ENCODE assay signal across 15 cellular contexts in genomic region chr2:239498981-239499633, GRCh38.
A peak's percentile ranks its signal among the peaks of the same experiment; 100 is the strongest.
DNase-seq lines count a peak whose midpoint lies in the region; ATAC-seq and TF ChIP-seq lines count a peak whose summit lies in the region.
"Had no signal": no experiment of that assay in that cellular context is flagged by ENCODE, and none has a peak within 500 bp of the region (broad histone marks: within the 10 kb centered on the region; RNA-seq: fewer than 3 reads in every experiment).

No MANE protein-coding gene starts in this region.

- H3K4me3 ChIP-seq in tibial artery = no peak overlapping the region
- H3K4me3 ChIP-seq: upper lobe of right lung had no signal

- peaks cover 0 to 21% of the 10 kb centered on the region in 2 donors for H3K27me3 ChIP-seq in tibial artery
- H3K27me3 ChIP-seq: upper lobe of right lung had no signal

- H3K4me1 ChIP-seq in tibial artery = peaks cover 0 to 12% (median 7%) of the 10 kb centered on the region in 4 donors

- POLR2A ChIA-PET in GM10248 (lab: Yijun Ruan, JAX) = no interaction called here

- CTCF ChIA-PET in GM10248 (lab: Yijun Ruan, JAX) = no interaction called here

- no peak overlapping the region for H3K27ac ChIP-seq in tibial artery
- H3K27ac ChIP-seq: upper lobe of right lung had no signal

- intact Hi-C loops in tibial artery (cut with DNase I; ENCODE audit: low total_unique reads) = no loop called here

- no peaks in the 10 kb centered on the region for H3K9me3 ChIP-seq in tibial artery
- H3K9me3 ChIP-seq: upper lobe of right lung had no signal

- DNase-seq in NCI-H2029 treated with DMSO at 0.1 percent for 48 hours (lab: John Stamatoyannopoulos, UW) (peak; percentile 11), fibroblast of peridontal ligament (ENCODE audit: extremely low read depth) (peak; percentile 3), mucosa of gallbladder (ENCODE audit: low spot score) (peak; percentile 57), tibial artery (peak; percentile 68 to 80), MV-4-11 (lab: John Stamatoyannopoulos, UW) (no peak), GM10248 (ENCODE audit: extremely low spot score) (no peak), iPS-NIHi11 (ENCODE audit: low spot score) (no peak)
- DNase-seq: activated CD4-positive, alpha-beta T cell treated with anti-CD3 and anti-CD28 coated beads for 4 hours; cerebellar nuclear complex; DMS153; naive thymus-derived CD8-positive, alpha-beta T cell; NCI-H1048; stimulated activated CD4-positive, alpha-beta T cell treated with anti-CD3 and anti-CD28 coated beads, Interleukin-4, amount 100 ng/mL, for 1 hour; upper lobe of right lung had no signal

- no peaks in the 10 kb centered on the region for H3K36me3 ChIP-seq in tibial artery
- H3K36me3 ChIP-seq: upper lobe of right lung had no signal

- ATAC-seq in HG02759 (IDR thresholded peaks at IDR 0.05; ENCODE audit: unreplicated experiment) = no peak
- ATAC-seq: naive thymus-derived CD8-positive, alpha-beta T cell; upper lobe of right lung had no signal

- TF ChIP-seq CTCF in tibial artery (IDR thresholded peaks at IDR 0.05) (no peak), GM10248 (IDR thresholded peaks at IDR 0.05; ENCODE audit: control extremely low read depth, extremely low read depth, low read depth, missing control alignments) (no peak)

Comparison
In these comparisons a context has a peak if more than half of its experiments do, and no peak if none do; other contexts are left out.
1. DNase-seq: peak in NCI-H2029 treated with DMSO at 0.1 percent for 48 hours (single experiment), fibroblast of peridontal ligament (single experiment), mucosa of gallbladder (single experiment) and tibial artery (2 of 2); none in MV-4-11 (single experiment), GM10248 (single experiment) and iPS-NIHi11 (single experiment).